19 cellular contexts compared by ENCODE assay signal in the genomic region with DNA sequence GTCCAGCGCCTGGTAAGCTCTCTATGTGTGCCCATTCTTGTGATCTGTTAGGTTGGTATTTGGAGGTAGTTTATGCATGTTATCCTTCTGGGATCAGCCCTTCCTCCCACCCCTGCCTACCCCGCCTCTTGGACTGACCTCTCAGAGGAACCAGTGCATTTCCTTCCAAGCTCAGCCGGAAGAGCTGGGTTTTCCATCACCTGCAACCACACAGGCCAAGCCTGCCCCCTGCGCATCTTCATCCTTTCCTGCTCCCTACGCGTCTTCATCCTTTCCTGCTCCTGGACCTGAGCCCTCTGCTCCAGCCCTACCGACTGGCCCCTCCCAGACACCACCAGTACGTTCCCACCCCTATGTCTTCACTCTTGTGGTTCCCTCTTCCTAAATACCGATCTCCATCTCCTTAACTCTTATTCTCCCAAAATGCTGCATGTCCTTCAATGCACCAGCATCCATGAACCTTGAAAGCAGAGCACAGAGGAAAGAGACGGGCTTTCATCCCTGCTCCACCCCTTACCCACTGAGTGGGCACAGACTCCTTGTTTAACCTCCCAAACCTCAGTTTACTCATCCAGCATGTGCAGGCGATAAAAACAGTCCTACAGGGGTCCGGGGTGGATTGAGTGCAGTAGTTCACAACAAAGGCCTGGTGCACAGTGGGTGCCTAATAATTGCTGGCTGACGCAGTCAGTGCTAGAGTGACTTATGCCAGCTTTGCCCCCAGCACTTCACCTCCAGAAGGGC.
A peak's percentile ranks its signal among the peaks of the same experiment; 100 is the strongest.
DNase-seq lines count a peak whose midpoint lies in the region; ATAC-seq and TF ChIP-seq lines count a peak whose summit lies in the region.
"Had no signal": no experiment of that assay in that cellular context is flagged by ENCODE, and none has a peak within 500 bp of the region (broad histone marks: within the 10 kb centered on the region; RNA-seq: fewer than 3 reads in every experiment).

No MANE protein-coding gene starts in this region.

- DNase-seq in Karpas-422 (peak; percentile 30), adipocyte (ENCODE audit: low read depth) (no peak), osteocyte (ENCODE audit: extremely low spot score, unreplicated experiment) (peak; percentile 65), vagina (ENCODE audit: extremely low spot score in 2 of 2) (peak; percentile 81 to 89), SJCRH30 (no peak), colonic mucosa (no peak)
- DNase-seq: Caco-2; CD4-positive, alpha-beta memory T cell; DMS 273 treated with DMSO at 0.1 percent for 48 hours; DMS79 treated with DMSO at 0.1 percent for 48 hours; H7; NCI-H1417 treated with DMSO at 0.1 percent for 48 hours; NCI-H187; NCI-H446; NCI-H526; RPMI8226 had no signal

- peaks cover under 1% of the 10 kb centered on the region; the same call in 1 of the 2 replicates for H3K27me3 ChIP-seq in Karpas-422 (ENCODE audit: low read length)
- peaks cover 13% of the 10 kb centered on the region for H3K27me3 ChIP-seq in adipocyte (replicated peaks; ENCODE audit: control insufficient read depth, insufficient read depth, low read length)
- no peaks in the 10 kb centered on the region for H3K27me3 ChIP-seq in vagina
- H3K27me3 ChIP-seq in SJCRH30: no peaks in the 10 kb centered on the region
- H3K27me3 ChIP-seq in colonic mucosa: no peaks in the 10 kb centered on the region

- H3K27ac ChIP-seq in Karpas-422 (ENCODE audit: low read length): no peak overlapping the region
- H3K27ac ChIP-seq in vagina: peak overlapping the region; percentile 75
- no peak overlapping the region for H3K27ac ChIP-seq in SJCRH30
- no peak overlapping the region for H3K27ac ChIP-seq in colonic mucosa

- H3K4me3 ChIP-seq in Karpas-422 (ENCODE audit: low read length) (no peak overlapping the region), adipocyte (ENCODE audit: low read length) (peak overlapping the region; percentile 10), vagina (no peak overlapping the region), SJCRH30 (no peak overlapping the region), colonic mucosa (no peak overlapping the region)

- intact Hi-C loops in vagina (cut with DNase I) (no loop called here), colonic mucosa (cut with DNase I) (no loop called here)

- H3K36me3 ChIP-seq in Karpas-422 (ENCODE audit: insufficient read depth, low read length) (no peaks in the 10 kb centered on the region), adipocyte (ENCODE audit: control insufficient read depth, insufficient read depth, low read length, severe bottlenecking) (no peaks in the 10 kb centered on the region), vagina (no peaks in the 10 kb centered on the region), SJCRH30 (no peaks in the 10 kb centered on the region), colonic mucosa (no peaks in the 10 kb centered on the region)

- H4K20me1 ChIP-seq in Karpas-422 (ENCODE audit: insufficient read depth, low read depth, low read length): no peaks in the 10 kb centered on the region

- H3K9ac ChIP-seq in Karpas-422 (ENCODE audit: low read length) (no peak overlapping the region), adipocyte (ENCODE audit: low read length) (no peak overlapping the region), colonic mucosa (ENCODE audit: low read depth in 2 of 2, low read length in 2 of 2) (no peak overlapping the region)

- no peaks in the 10 kb centered on the region for H3K79me2 ChIP-seq in Karpas-422 (ENCODE audit: low read length)

- no peak overlapping the region for H3K27ac Mint-ChIP-seq in osteocyte (ENCODE audit: unreplicated experiment)
- H3K27ac Mint-ChIP-seq: IgD-negative memory B cell had no signal

- no peak overlapping the region for H3K4me2 ChIP-seq in Karpas-422 (ENCODE audit: low read depth, low read length, poor library complexity, severe bottlenecking)

- no peaks in the 10 kb centered on the region for H3K4me1 Mint-ChIP-seq in osteocyte (ENCODE audit: unreplicated experiment)
- H3K4me1 Mint-ChIP-seq: IgD-negative memory B cell had no signal

- no peak overlapping the region for H3K4me3 Mint-ChIP-seq in osteocyte (ENCODE audit: unreplicated experiment)
- H3K4me3 Mint-ChIP-seq: IgD-negative memory B cell had no signal

- no peaks in the 10 kb centered on the region for H3K9me2 ChIP-seq in Karpas-422 (replicated peaks; ENCODE audit: insufficient read depth, low read length)

- H3K27me3 Mint-ChIP-seq in osteocyte (ENCODE audit: unreplicated experiment): no peaks in the 10 kb centered on the region

- H3K9me3 Mint-ChIP-seq in osteocyte (ENCODE audit: unreplicated experiment): peaks cover 10% of the 10 kb centered on the region

- no peak for TF ChIP-seq CTCF in osteocyte (IDR thresholded peaks at IDR 0.05)
- no peak for TF ChIP-seq CTCF in vagina (IDR thresholded peaks at IDR 0.05)
- TF ChIP-seq CTCF in colonic mucosa (IDR thresholded peaks at IDR 0.05): no peak

- no peak for ATAC-seq in GM18505 (IDR thresholded peaks at IDR 0.05; ENCODE audit: unreplicated experiment)
- ATAC-seq: SK-N-SH treated with all-trans-retinoic acid at 6 μM for 48 hours had no signal

- H3K36me3 Mint-ChIP-seq in osteocyte (ENCODE audit: unreplicated experiment): no peaks in the 10 kb centered on the region
- H3K36me3 Mint-ChIP-seq: CD4-positive, alpha-beta memory T cell; IgD-negative memory B cell had no signal

- no peak overlapping the region for H2AFZ ChIP-seq in Karpas-422 (ENCODE audit: low read length)

- TF ChIP-seq POLR2A in vagina (IDR thresholded peaks at IDR 0.05) (no peak), GM18505 (IDR thresholded peaks at IDR 0.05; ENCODE audit: borderline replicate concordance, extremely low read depth, insufficient read depth, insufficient read length) (no peak)

- H3K9me3 ChIP-seq in Karpas-422 (ENCODE audit: low read length) (no peaks in the 10 kb centered on the region), adipocyte (ENCODE audit: control insufficient read depth, low read length) (peaks cover 13% of the 10 kb centered on the region), vagina (no peaks in the 10 kb centered on the region), SJCRH30 (replicated peaks) (no peaks in the 10 kb centered on the region), colonic mucosa (no peaks in the 10 kb centered on the region)
- H3K9me3 ChIP-seq: Caco-2 had no signal

- H3K4me1 ChIP-seq in Karpas-422 (ENCODE audit: low read length) (no peaks in the 10 kb centered on the region), adipocyte (ENCODE audit: control insufficient read depth, insufficient read depth, low read length) (peaks cover 19% of the 10 kb centered on the region), vagina (peaks cover 13% of the 10 kb centered on the region), SJCRH30 (peaks cover 21% of the 10 kb centered on the region), colonic mucosa (no peaks in the 10 kb centered on the region)
- H3K4me1 ChIP-seq: Caco-2 had no signal

Comparison
In these comparisons a context has a peak if more than half of its experiments do, and no peak if none do; other contexts are left out.
1. DNase-seq: peak in Karpas-422 (single experiment), osteocyte (single experiment) and vagina (2 of 2); none in adipocyte (single experiment), SJCRH30 (0 of 2) and colonic mucosa (single experiment).